In genomic region chr1:200510228-200510623, GRCh38 we compare ENCODE assay signal across 8 cellular contexts.
DNase-seq lines count a peak whose midpoint lies in the region; ATAC-seq and TF ChIP-seq lines count a peak whose summit lies in the region.

No MANE protein-coding gene starts in this region.

- TF ChIP-seq CTCF in BE2C (IDR thresholded peaks at IDR 0.05; ENCODE audit: low read depth, low read length) (peak; percentile 98), dorsolateral prefrontal cortex (IDR thresholded peaks at IDR 0.05 in 54 of 56, conservative IDR thresholded peaks at IDR 0.05 in 2 of 56; ENCODE audit: low read depth in 1 of 56, partially characterized antibody in 56 of 56) (peak; percentile 89 to 99 (median 96))

- no peaks in the 10 kb centered on the region for H3K4me1 ChIP-seq in BE2C

- no peaks in the 10 kb centered on the region for H3K36me3 ChIP-seq in BE2C

- H3K4me3 ChIP-seq in BE2C (ENCODE audit: low read depth, low read length) (no peak overlapping the region), dorsolateral prefrontal cortex (no peak overlapping the region)

- H3K9me3 ChIP-seq in BE2C = no peaks in the 10 kb centered on the region

- H3K27me3 ChIP-seq in BE2C (peaks cover 35% of the 10 kb centered on the region), dorsolateral prefrontal cortex (peaks cover 0 to 5% (median 0%) of the 10 kb centered on the region in 45 donors)

- DNase-seq in BE2C (peak; percentile 74), NCI-H510A treated with DMSO at 0.1 percent for 48 hours (lab: John Stamatoyannopoulos, UW) (peak; percentile 85), dorsolateral prefrontal cortex (peak in 8 of 10 donors; percentile 52 to 81 (median 70)), medulla oblongata (ENCODE audit: extremely low spot score) (peak; percentile 94)
- peak; percentile 64 for DNase-seq in activated CD4-positive, alpha-beta T cell treated with anti-CD3 and anti-CD28 coated beads, Interleukin-2, amount 50 U/mL, for 1 hour
- DNase-seq in stimulated activated CD8-positive, alpha-beta memory T cell treated with anti-CD3 and anti-CD28 coated beads, Interleukin-15, amount 100 ng/mL, for 4 hours (ENCODE audit: low read depth in 2 of 2) = peak; percentile 5 to 41

- ATAC-seq in GM19023 (IDR thresholded peaks at IDR 0.05; ENCODE audit: unreplicated experiment) (peak; percentile 89), HG03442 (IDR thresholded peaks at IDR 0.05; ENCODE audit: unreplicated experiment) (peak; percentile 90)

- H3K27ac ChIP-seq in dorsolateral prefrontal cortex = no peak overlapping the region

- intact Hi-C loops in dorsolateral prefrontal cortex (cut with DNase I) = loop anchor here (5.0 to 10.0 kb wide), 2 partner anchors 823 to 825 kb away; no protein-coding TSS in a partner anchor

Comparison
In these comparisons a context has a peak if more than half of its experiments do, and no peak if none do; other contexts are left out.
1. DNase-seq: peak in every context shown above with its lines; median percentile 94 in medulla oblongata; 85 in NCI-H510A treated with DMSO at 0.1 percent for 48 hours; 74 in BE2C; 70 in dorsolateral prefrontal cortex; 64 in activated CD4-positive, alpha-beta T cell treated with anti-CD3 and anti-CD28 coated beads, Interleukin-2, amount 50 U/mL, for 1 hour; 23 in stimulated activated CD8-positive, alpha-beta memory T cell treated with anti-CD3 and anti-CD28 coated beads, Interleukin-15, amount 100 ng/mL, for 4 hours.